Comparison of ENCODE assay signal across 27 cellular contexts in genomic region chr1:87314101-87314500, GRCh38. TPM values are rescaled to one million over a fixed set of nuclear protein-coding genes. Genes with fewer than 3 reads are reported as not detected.
DNase-seq lines count a peak whose midpoint lies in the region; ATAC-seq and TF ChIP-seq lines count a peak whose summit lies in the region.
"Had no signal": no experiment of that assay in that cellular context is flagged by ENCODE, and none has a peak within 500 bp of the region (broad histone marks: within the 10 kb centered on the region; RNA-seq: fewer than 3 reads in every experiment).

No MANE protein-coding gene starts in this region.

- H3K27me3 Mint-ChIP-seq in activated T-cell treated with anti-CD3 and anti-CD28 coated beads, Interleukin-2, amount 50 U/mL, for 4 hours (ENCODE audit: low read depth) = peaks cover 6% of the 10 kb centered on the region

- no peaks in the 10 kb centered on the region for H3K4me1 ChIP-seq in upper lobe of right lung
- H3K4me1 ChIP-seq: A549, Caco-2, HAP-1 had no signal

- no peak for TF ChIP-seq CTCF in HL-60 (IDR thresholded peaks at IDR 0.05; ENCODE audit: insufficient read depth, low read length)
- TF ChIP-seq CTCF in upper lobe of right lung (IDR thresholded peaks at IDR 0.05) = no peak
- TF ChIP-seq CTCF in foreskin fibroblast (IDR thresholded peaks at IDR 0.05; ENCODE audit: low read depth, low read length) = no peak

- peak overlapping the region; percentile 35 for H3K27ac ChIP-seq in HL-60 (replicated peaks)
- H3K27ac ChIP-seq in upper lobe of right lung = no peak overlapping the region
- H3K27ac ChIP-seq: A549; BLaER1 treated with 17β-estradiol and CSF1 and Interleukin-3, amounts not matched to agents 10 nM and 100 nM had no signal

- no peaks in the 10 kb centered on the region for H3K36me3 ChIP-seq in upper lobe of right lung
- H3K36me3 ChIP-seq: BLaER1 treated with 17β-estradiol and CSF1 and Interleukin-3, amounts not matched to agents 10 nM and 100 nM; HAP-1 had no signal

- no peak overlapping the region for H3K4me3 ChIP-seq in HL-60 (replicated peaks; ENCODE audit: insufficient read depth, low read length)
- H3K4me3 ChIP-seq in upper lobe of right lung = no peak overlapping the region
- no peak overlapping the region for H3K4me3 ChIP-seq in foreskin fibroblast (ENCODE audit: low read depth in 1 of 2, low read length in 2 of 2)
- H3K4me3 ChIP-seq: A549; BLaER1 treated with 17β-estradiol and CSF1 and Interleukin-3, amounts not matched to agents 10 nM and 100 nM; GM12878; HAP-1 had no signal

- DNase-seq in HL-60 (ENCODE audit: low read depth in 1 of 2, low spot score in 1 of 2) = peak in 1 of 2 experiments; percentile 51
- DNase-seq in NOMO-1 (lab: John Stamatoyannopoulos, UW; ENCODE audit: unreplicated experiment in 2 of 2) = peak; percentile 44 to 72
- DNase-seq in SKM-1 treated with dmso at 0.1 percent for 144 hours (lab: John Stamatoyannopoulos, UW; ENCODE audit: unreplicated experiment) = peak; percentile 77
- DNase-seq in upper lobe of right lung = no peak
- DNase-seq in activated T-cell treated with anti-CD3 and anti-CD28 coated beads, Interleukin-2, amount 50 U/mL, for 4 hours = no peak
- no peak for DNase-seq in foreskin fibroblast
- no peak for DNase-seq in NCI-H226
- DNase-seq: AML-193; Caco-2; CD8-positive, alpha-beta T cell; DMS 273 treated with DMSO at 0.1 percent for 48 hours; DMS79; EL; GDM1; GOT3; HFFc6; NCI-H1105 treated with DMSO at 0.1 percent for 48 hours; NCI-H146; NCI-H2029; NCI-H446 treated with DMSO at 0.1 percent for 48 hours; NCI-H526 treated with DMSO at 0.1 percent for 48 hours; PC-3 had no signal

- H3K4me3 Mint-ChIP-seq in activated T-cell treated with anti-CD3 and anti-CD28 coated beads, Interleukin-2, amount 50 U/mL, for 4 hours = no peak overlapping the region
- H3K4me3 Mint-ChIP-seq: CD8-positive, alpha-beta T cell; HFFc6; IgD-negative memory B cell had no signal

- H3K36me3 Mint-ChIP-seq in activated T-cell treated with anti-CD3 and anti-CD28 coated beads, Interleukin-2, amount 50 U/mL, for 4 hours (ENCODE audit: insufficient read depth) = no peaks in the 10 kb centered on the region
- H3K36me3 Mint-ChIP-seq: CD8-positive, alpha-beta T cell; IgD-negative memory B cell had no signal

- H3K27me3 ChIP-seq in HL-60 (ENCODE audit: insufficient read depth, poor library complexity, severe bottlenecking) = no peaks in the 10 kb centered on the region
- no peaks in the 10 kb centered on the region for H3K27me3 ChIP-seq in upper lobe of right lung
- H3K27me3 ChIP-seq: BLaER1 treated with 17β-estradiol and CSF1 and Interleukin-3, amounts not matched to agents 10 nM and 100 nM had no signal

- intact Hi-C loops in upper lobe of right lung (cut with DNase I) = no loop called here

- H3K9me3 Mint-ChIP-seq in activated T-cell treated with anti-CD3 and anti-CD28 coated beads, Interleukin-2, amount 50 U/mL, for 4 hours = no peaks in the 10 kb centered on the region
- H3K9me3 Mint-ChIP-seq: CD8-positive, alpha-beta T cell; HFFc6; IgD-negative memory B cell had no signal

- peaks cover 4% of the 10 kb centered on the region for H3K4me1 Mint-ChIP-seq in activated T-cell treated with anti-CD3 and anti-CD28 coated beads, Interleukin-2, amount 50 U/mL, for 4 hours (ENCODE audit: low read depth)

- no peaks in the 10 kb centered on the region for H3K9me3 ChIP-seq in upper lobe of right lung
- H3K9me3 ChIP-seq: A549; BLaER1 treated with 17β-estradiol and CSF1 and Interleukin-3, amounts not matched to agents 10 nM and 100 nM; Caco-2; HAP-1 had no signal

- ATAC-seq in upper lobe of right lung = peak; percentile 75
- ATAC-seq in activated T-cell treated with anti-CD3 and anti-CD28 coated beads, Interleukin-2, amount 50 U/mL, for 4 hours = no peak
- ATAC-seq: A549; CD8-positive, alpha-beta T cell; GM12878; PC-3 had no signal

RNA-seq across cellular contexts. Expression of gene LMO4, which starts 14.6 kb away (rescaled TPM):
- total RNA-seq in upper lobe of right lung = 46.5 TPM
- total RNA-seq in activated T-cell treated with anti-CD3 and anti-CD28 coated beads, Interleukin-2, amount 50 U/mL, for 4 hours = 10 to 100 TPM; 10.0 to 19.8 (median 19.0) TPM

Comparison
In these comparisons a context has a peak if more than half of its experiments do, and no peak if none do; other contexts are left out.
1. DNase-seq: peak in NOMO-1 (2 of 2) and SKM-1 treated with dmso at 0.1 percent for 144 hours (single experiment); none in upper lobe of right lung (single experiment), activated T-cell treated with anti-CD3 and anti-CD28 coated beads, Interleukin-2, amount 50 U/mL, for 4 hours (single experiment), foreskin fibroblast (0 of 2) and NCI-H226 (single experiment).